Comparison of ENCODE assay signal across 8 cellular contexts in genomic region chr1:209651148-209651547, GRCh38. TPM values are rescaled to one million over a fixed set of nuclear protein-coding genes. Genes with fewer than 3 reads are reported as not detected.
DNase-seq lines count a peak whose midpoint lies in the region; ATAC-seq and TF ChIP-seq lines count a peak whose summit lies in the region.

No MANE protein-coding gene starts in this region.

- no peaks in the 10 kb centered on the region for H3K23me2 ChIP-seq in H9 (ENCODE audit: insufficient read length, low read depth, low read length, poor library complexity, severe bottlenecking)

- no peaks in the 10 kb centered on the region for H3K79me2 ChIP-seq in H9 (ENCODE audit: insufficient read depth, low read length)

- H3K4me1 ChIP-seq in endodermal cell (ENCODE audit: control insufficient read depth, insufficient read depth, low read length), result peaks cover 14% of the 10 kb centered on the region
- H3K4me1 ChIP-seq in H9 (ENCODE audit: insufficient read depth, low read length), result no peaks in the 10 kb centered on the region

- no peak overlapping the region for H2AFZ ChIP-seq in H9 (ENCODE audit: low read length)

- no peak overlapping the region for H3K18ac ChIP-seq in H9 (ENCODE audit: insufficient read length, low read depth, low read length)

- ATAC-seq in HG03575 (IDR thresholded peaks at IDR 0.05; ENCODE audit: extremely low read depth, insufficient number of reproducible peaks, low FRiP score, unreplicated experiment) (peak; percentile 51), WTC11 (no peak)
- ATAC-seq in naive thymus-derived CD8-positive, alpha-beta T cell, result no peak

- H3K27ac ChIP-seq in endodermal cell (ENCODE audit: low read depth, low read length) (no peak overlapping the region), H9 (ENCODE audit: insufficient read length, low read depth, low read length) (no peak overlapping the region)

- WGBS in endodermal cell (ENCODE audit: insufficient coverage in 1 of 2, insufficient read length in 1 of 2), 2 experiments, result 80 to 82% methylated on average over 2 to 5 of the region's 5 CpGs
- WGBS in H9 (ENCODE audit: extremely low coverage, insufficient read length, low lambda C conversion rate), result no CpG with 5 or more reads among the region's 5 CpGs

- H4K8ac ChIP-seq in H9 (replicated peaks; ENCODE audit: insufficient read length, low read depth, low read length), result no peak overlapping the region

- no peak overlapping the region for H3T11ph ChIP-seq in H9 (ENCODE audit: low read length)

- H2BK20ac ChIP-seq in H9 (ENCODE audit: low read depth, low read length, poor library complexity, severe bottlenecking), result no peak overlapping the region

- no peak overlapping the region for H2BK5ac ChIP-seq in H9 (ENCODE audit: insufficient read length, low read length)

- no peak overlapping the region; the same call in 1 of the 2 replicates for H3K14ac ChIP-seq in H9 (ENCODE audit: insufficient read depth, low read length)

- no peaks in the 10 kb centered on the region for H4K20me1 ChIP-seq in H9 (ENCODE audit: control insufficient read depth, insufficient read depth, insufficient read length)

- H3K23ac ChIP-seq in H9 (ENCODE audit: insufficient read length, low read depth, low read length), result no peak overlapping the region

- H3K4me1 Mint-ChIP-seq in WTC11 (peaks cover 29% of the 10 kb centered on the region), endodermal cell (peaks cover 30% of the 10 kb centered on the region), progenitor cell of endocrine pancreas (ENCODE audit: low read depth) (peaks cover 42% of the 10 kb centered on the region), H9 (peaks cover 20 to 30% of the 10 kb centered on the region in 2 experiments)
- H3K4me1 Mint-ChIP-seq in naive thymus-derived CD8-positive, alpha-beta T cell, result peaks cover 2 to 11% (median 7%) of the 10 kb centered on the region in 4 donors

- H3K56ac ChIP-seq in H9 (ENCODE audit: insufficient read length, low read depth, low read length), result no peak overlapping the region

- H3K36me3 Mint-ChIP-seq in WTC11, result no peaks in the 10 kb centered on the region
- no peaks in the 10 kb centered on the region for H3K36me3 Mint-ChIP-seq in endodermal cell (ENCODE audit: low read depth)
- peaks cover 1% of the 10 kb centered on the region for H3K36me3 Mint-ChIP-seq in progenitor cell of endocrine pancreas (ENCODE audit: insufficient read depth)
- H3K36me3 Mint-ChIP-seq in H9 (ENCODE audit: insufficient read depth in 1 of 3, low read depth in 3 of 3), result no peaks in the 10 kb centered on the region; a peak in 1 of 7 replicates
- no peaks in the 10 kb centered on the region for H3K36me3 Mint-ChIP-seq in naive thymus-derived CD8-positive, alpha-beta T cell

- H3K27ac Mint-ChIP-seq in WTC11 (peak overlapping the region; percentile 71; the same call in 1 of the 2 replicates), endodermal cell (no peak overlapping the region), progenitor cell of endocrine pancreas (peak overlapping the region; percentile 37), H9 (no peak overlapping the region)
- H3K27ac Mint-ChIP-seq in naive thymus-derived CD8-positive, alpha-beta T cell, result peak overlapping the region in 2 of 10 donors; percentile 8 to 36

- peaks cover 2% of the 10 kb centered on the region; the same call in 1 of the 2 replicates for H3K27me3 Mint-ChIP-seq in WTC11 (ENCODE audit: low read depth)
- H3K27me3 Mint-ChIP-seq in endodermal cell (ENCODE audit: insufficient read depth), result peaks cover 4% of the 10 kb centered on the region
- peaks cover 6% of the 10 kb centered on the region for H3K27me3 Mint-ChIP-seq in progenitor cell of endocrine pancreas
- peaks cover 5% of the 10 kb centered on the region for H3K27me3 Mint-ChIP-seq in H9 (ENCODE audit: low read depth)
- H3K27me3 Mint-ChIP-seq in naive thymus-derived CD8-positive, alpha-beta T cell, result peaks cover 0 to 4% (median 0%) of the 10 kb centered on the region in 5 donors

- H4K5ac ChIP-seq in H9 (ENCODE audit: insufficient read length, low read depth, low read length), result no peak overlapping the region

- H3K4me3 Mint-ChIP-seq in WTC11, result no peak overlapping the region
- H3K4me3 Mint-ChIP-seq in endodermal cell, result no peak overlapping the region
- no peak overlapping the region for H3K4me3 Mint-ChIP-seq in progenitor cell of endocrine pancreas (ENCODE audit: low read depth)
- no peak overlapping the region for H3K4me3 Mint-ChIP-seq in H9
- peak overlapping the region in 1 of 10 donors; percentile 37 for H3K4me3 Mint-ChIP-seq in naive thymus-derived CD8-positive, alpha-beta T cell

- H3K4me3 ChIP-seq in endodermal cell (ENCODE audit: low read length), result no peak overlapping the region

- no peak overlapping the region for H3K4me2 ChIP-seq in H9 (ENCODE audit: insufficient read depth, insufficient read length, low read length)

- H3K9me3 Mint-ChIP-seq in WTC11, result no peaks in the 10 kb centered on the region
- H3K9me3 Mint-ChIP-seq in endodermal cell, result no peaks in the 10 kb centered on the region
- H3K9me3 Mint-ChIP-seq in progenitor cell of endocrine pancreas (ENCODE audit: low read depth), result no peaks in the 10 kb centered on the region
- H3K9me3 Mint-ChIP-seq in H9, result no peaks in the 10 kb centered on the region
- H3K9me3 Mint-ChIP-seq in naive thymus-derived CD8-positive, alpha-beta T cell, result no peaks in the 10 kb centered on the region

- H3K79me1 ChIP-seq in H9 (ENCODE audit: insufficient read depth, low read depth, low read length, poor library complexity, severe bottlenecking), result no peaks in the 10 kb centered on the region

- H4K91ac ChIP-seq in H9 (ENCODE audit: insufficient read length, low read depth, low read length), result no peak overlapping the region

- DNase-seq in activated naive CD4-positive, alpha-beta T cell treated with Interleukin-2 at 50 U/mL for 16 hours, result peak; percentile 78
- no peak for DNase-seq in activated naive CD4-positive, alpha-beta T cell (lab: John Stamatoyannopoulos, UW)
- DNase-seq in WTC11 (ENCODE audit: low spot score), result no peak
- DNase-seq in endodermal cell, result peak; percentile 72
- DNase-seq in progenitor cell of endocrine pancreas (ENCODE audit: low spot score, unreplicated experiment), result no peak
- DNase-seq in H9, result no peak
- DNase-seq in naive thymus-derived CD8-positive, alpha-beta T cell, result no peak

- H3K36me3 ChIP-seq in endodermal cell (ENCODE audit: control insufficient read depth, insufficient read depth, low read length), result no peaks in the 10 kb centered on the region

- H3K9ac ChIP-seq in endodermal cell (ENCODE audit: extremely low read depth, low read length, poor library complexity, severe bottlenecking), result no peak overlapping the region
- H3K9ac ChIP-seq in H9 (ENCODE audit: extremely low read depth, insufficient read length, low read length), result no peak overlapping the region

- CTCF ChIA-PET in WTC11 (lab: Charles Lee), result interaction anchor here (3.7 kb wide), 1 partner anchor 24 kb away, joined by 17 read pairs; no protein-coding TSS in a partner anchor

- no peak overlapping the region for H2BK12ac ChIP-seq in H9 (ENCODE audit: insufficient read length, low read depth, low read length)

- H3K9me3 ChIP-seq in endodermal cell (ENCODE audit: control insufficient read depth, low read length), result no peaks in the 10 kb centered on the region
- H3K9me3 ChIP-seq in H9 (ENCODE audit: control insufficient read depth, low read depth, low read length), result no peaks in the 10 kb centered on the region

- no peak overlapping the region for H2BK120ac ChIP-seq in H9 (ENCODE audit: low read depth, low read length, poor library complexity, severe bottlenecking)

- no peak overlapping the region for H2AK5ac ChIP-seq in H9 (ENCODE audit: insufficient read length, low read length)

- POLR2A ChIA-PET in WTC11 (lab: Charles Lee), result interaction anchor here (0.6 kb wide), 1 partner anchor 17 kb away, joined by 5 read pairs; no protein-coding TSS in a partner anchor
- POLR2A ChIA-PET in naive thymus-derived CD8-positive, alpha-beta T cell (lab: Charles Lee), result no interaction called here

- H3K4ac ChIP-seq in H9 (ENCODE audit: low read depth, low read length), result no peak overlapping the region

- H2BK15ac ChIP-seq in H9 (ENCODE audit: low read depth, low read length), result no peak overlapping the region

- TF ChIP-seq CTCF in WTC11 (IDR thresholded peaks at IDR 0.05) (no peak), endodermal cell (conservative IDR thresholded peaks at IDR 0.05) (no peak), progenitor cell of endocrine pancreas (IDR thresholded peaks at IDR 0.05; ENCODE audit: unreplicated experiment) (no peak), H9 (conservative IDR thresholded peaks at IDR 0.05) (no peak)

- H3K27me3 ChIP-seq in endodermal cell (ENCODE audit: control insufficient read depth, insufficient read depth, low read length, poor library complexity, severe bottlenecking) (no peaks in the 10 kb centered on the region), H9 (ENCODE audit: insufficient read depth, low read length) (no peaks in the 10 kb centered on the region)

RNA-seq across cellular contexts. Expression of gene LAMB3, which starts 1.1 kb away (rescaled TPM):
- total RNA-seq in WTC11 (2021) (0.53 to 0.85 TPM (median 0.60 TPM) in 3 replicates), endodermal cell (1 to 10 TPM in 1 of 2 donors, under 1 TPM in 1; 0.53 to 1.9 TPM), progenitor cell of endocrine pancreas (10.7 and 12.5 TPM in 2 replicates), H9 (2021) (0.26 and 0.28 TPM in 2 replicates)
- polyA plus RNA-seq in endodermal cell (2013, experiment 1 of 2), result 0.75 TPM
- 0.29 TPM for polyA plus RNA-seq in endodermal cell (2013, experiment 2 of 2)
- total RNA-seq in naive thymus-derived CD8-positive, alpha-beta T cell, result under 1 TPM; 0.73 to 0.93 TPM
- polyA plus RNA-seq in naive thymus-derived CD8-positive, alpha-beta T cell, result under 1 TPM in 2 of 3 donors, not detected in 1; 0.42 to 0.86 TPM

RNA-seq across cellular contexts. Expression of gene G0S2, which starts 24.1 kb away (rescaled TPM):
- total RNA-seq in WTC11 (2021), result 0.57 to 0.92 TPM (median 0.81 TPM) in 3 replicates
- not detected for total RNA-seq in endodermal cell
- polyA plus RNA-seq in endodermal cell (2013, experiment 1 of 2), result 0.57 TPM
- 0.58 TPM for polyA plus RNA-seq in endodermal cell (2013, experiment 2 of 2)
- 0.60 and 0.79 TPM in 2 replicates for total RNA-seq in progenitor cell of endocrine pancreas
- total RNA-seq in H9 (2021), result 0.26 and 0.35 TPM in 2 replicates
- not detected for total RNA-seq in naive thymus-derived CD8-positive, alpha-beta T cell
- polyA plus RNA-seq in naive thymus-derived CD8-positive, alpha-beta T cell, result not detected

RNA-seq across cellular contexts. Expression of gene HSD11B1, which starts 53.5 kb away (rescaled TPM):
- total RNA-seq in WTC11 (2021) (0.41 TPM in 1 of 3 replicates, not detected in the others), endodermal cell (not detected), progenitor cell of endocrine pancreas (not detected in 2 replicates), H9 (2021) (not detected in 2 replicates)
- not detected for polyA plus RNA-seq in endodermal cell (2013, experiment 1 of 2)
- polyA plus RNA-seq in endodermal cell (2013, experiment 2 of 2), result not detected
- total RNA-seq in naive thymus-derived CD8-positive, alpha-beta T cell, result not detected
- polyA plus RNA-seq in naive thymus-derived CD8-positive, alpha-beta T cell, result under 1 TPM in 1 of 3 donors, not detected in 2; 0.30 TPM

Comparison
In these comparisons a context has a peak if more than half of its experiments do, and no peak if none do; other contexts are left out.
1. DNase-seq: peak in activated naive CD4-positive, alpha-beta T cell treated with Interleukin-2 at 50 U/mL for 16 hours (single experiment) and endodermal cell (single experiment); none in activated naive CD4-positive, alpha-beta T cell (0 of 4), WTC11 (single experiment), progenitor cell of endocrine pancreas (single experiment), H9 (single experiment) and naive thymus-derived CD8-positive, alpha-beta T cell (0 of 10).
2. H3K27ac Mint-ChIP-seq: peak in WTC11 (single experiment) and progenitor cell of endocrine pancreas (single experiment); none in endodermal cell (single experiment) and H9 (0 of 3).